Comparison of ENCODE assay signal across 18 cellular contexts in genomic region chr6:44576132-44576601, GRCh38.
DNase-seq lines count a peak whose midpoint lies in the region; FAIRE-seq and TF ChIP-seq lines count a peak whose summit lies in the region.
"Had no signal": no experiment of that assay in that cellular context is flagged by ENCODE, and none has a peak within 500 bp of the region (broad histone marks: within the 10 kb centered on the region; RNA-seq: fewer than 3 reads in every experiment).

No MANE protein-coding gene starts in this region.

- H3K9me3 ChIP-seq in astrocyte (ENCODE audit: insufficient read depth, low read depth, low read length) (no peaks in the 10 kb centered on the region), ascending aorta (no peaks in the 10 kb centered on the region), Karpas-422 (ENCODE audit: low read length) (no peaks in the 10 kb centered on the region)
- H3K9me3 ChIP-seq: right lobe of liver, suprapubic skin had no signal

- H3K79me2 ChIP-seq in astrocyte (ENCODE audit: insufficient read depth, low read length), result no peaks in the 10 kb centered on the region
- no peaks in the 10 kb centered on the region for H3K79me2 ChIP-seq in Karpas-422 (ENCODE audit: low read length)
- H3K79me2 ChIP-seq: parathyroid adenoma had no signal

- TF ChIP-seq CTCF in AG04449 (IDR thresholded peaks at IDR 0.05; ENCODE audit: insufficient read depth, low read length, missing control alignments) (no peak), astrocyte (IDR thresholded peaks at IDR 0.05; ENCODE audit: insufficient read depth, low read depth, low read length) (no peak), fibroblast of pulmonary artery (IDR thresholded peaks at IDR 0.05; ENCODE audit: low read length, missing control alignments) (no peak), ascending aorta (IDR thresholded peaks at IDR 0.05) (no peak)

- POLR2A ChIA-PET in AG04449 (lab: Yijun Ruan, JAX), result no interaction called here

- intact Hi-C loops in ascending aorta (cut with DNase I), result no loop called here

- no peak overlapping the region for H3K4me3 Mint-ChIP-seq in astrocyte (ENCODE audit: unreplicated experiment)
- H3K4me3 Mint-ChIP-seq: activated naive CD4-positive, alpha-beta T cell treated with anti-CD3 and anti-CD28 coated beads, Interleukin-2, amount 50 U/mL, for 24 hours; activated T-cell treated with anti-CD3 and anti-CD28 coated beads, Interleukin-2, amount 50 U/mL, for 72 hours; CD4-positive, alpha-beta memory T cell; nephron progenitor cell had no signal

- no peaks in the 10 kb centered on the region for H3K9me3 Mint-ChIP-seq in astrocyte (ENCODE audit: unreplicated experiment)
- H3K9me3 Mint-ChIP-seq: activated naive CD4-positive, alpha-beta T cell treated with anti-CD3 and anti-CD28 coated beads, Interleukin-2, amount 50 U/mL, for 24 hours; activated T-cell treated with anti-CD3 and anti-CD28 coated beads, Interleukin-2, amount 50 U/mL, for 72 hours; CD4-positive, alpha-beta memory T cell had no signal

- peak; percentile 29 for DNase-seq in AG04449 (ENCODE audit: low read depth, low spot score)
- DNase-seq in GM04503 (ENCODE audit: low read depth), result peak; percentile 58
- DNase-seq in astrocyte (ENCODE audit: low read depth), result peak; percentile 85
- DNase-seq in fibroblast of pulmonary artery (ENCODE audit: low read depth), result peak; percentile 68
- DNase-seq in ascending aorta (ENCODE audit: low spot score in 2 of 2), result no peak
- DNase-seq in MV-4-11 (lab: John Stamatoyannopoulos, UW), result no peak
- no peak for DNase-seq in Karpas-422
- DNase-seq in midbrain (lab: John Stamatoyannopoulos, UW), result no peak
- DNase-seq: activated CD4-positive, alpha-beta T cell treated with anti-CD3 and anti-CD28 coated beads for 4 hours; activated T-cell treated with anti-CD3 and anti-CD28 coated beads, Interleukin-2, amount 50 U/mL, for 72 hours; CD4-positive, alpha-beta memory T cell; NCI-H1417; nephron progenitor cell; PC-9; right lobe of liver had no signal

- H3K9ac ChIP-seq in astrocyte (ENCODE audit: low read length) (no peak overlapping the region), Karpas-422 (ENCODE audit: low read length) (no peak overlapping the region)
- H3K9ac ChIP-seq: parathyroid adenoma had no signal

- H2AFZ ChIP-seq in astrocyte (ENCODE audit: low read depth, low read length) (no peak overlapping the region), Karpas-422 (ENCODE audit: low read length) (no peak overlapping the region)
- H2AFZ ChIP-seq: parathyroid adenoma, PC-9 had no signal

- H4K20me1 ChIP-seq in astrocyte (ENCODE audit: insufficient read depth, low read length) (no peaks in the 10 kb centered on the region), Karpas-422 (ENCODE audit: insufficient read depth, low read depth, low read length) (no peaks in the 10 kb centered on the region)

- CTCF ChIA-PET in AG04449 (lab: Yijun Ruan, JAX), result no interaction called here

- H3K27me3 Mint-ChIP-seq in astrocyte (ENCODE audit: low read depth, unreplicated experiment), result peaks cover 11% of the 10 kb centered on the region

- H3K4me2 ChIP-seq in astrocyte (ENCODE audit: low read length) (no peak overlapping the region), Karpas-422 (ENCODE audit: low read depth, low read length, poor library complexity, severe bottlenecking) (no peak overlapping the region)
- H3K4me2 ChIP-seq: PC-9 had no signal

- no peaks in the 10 kb centered on the region for H3K36me3 ChIP-seq in astrocyte (ENCODE audit: insufficient read depth, low read length)
- H3K36me3 ChIP-seq in ascending aorta, result no peaks in the 10 kb centered on the region
- H3K36me3 ChIP-seq in Karpas-422 (ENCODE audit: insufficient read depth, low read length), result no peaks in the 10 kb centered on the region
- H3K36me3 ChIP-seq: right lobe of liver, suprapubic skin had no signal

- H3K27ac Mint-ChIP-seq in astrocyte (ENCODE audit: unreplicated experiment), result no peak overlapping the region
- H3K27ac Mint-ChIP-seq: activated naive CD4-positive, alpha-beta T cell treated with anti-CD3 and anti-CD28 coated beads, Interleukin-2, amount 50 U/mL, for 24 hours; activated T-cell treated with anti-CD3 and anti-CD28 coated beads, Interleukin-2, amount 50 U/mL, for 72 hours; CD4-positive, alpha-beta memory T cell; nephron progenitor cell had no signal

- H3K4me3 ChIP-seq in AG04449 (ENCODE audit: low read depth, low read length) (no peak overlapping the region), astrocyte (ENCODE audit: insufficient read depth, low read depth, low read length) (no peak overlapping the region), fibroblast of pulmonary artery (replicated peaks; ENCODE audit: low read depth, low read length) (no peak overlapping the region), ascending aorta (no peak overlapping the region), Karpas-422 (ENCODE audit: low read length) (no peak overlapping the region)
- H3K4me3 ChIP-seq: PC-9, right lobe of liver, suprapubic skin had no signal

- FAIRE-seq in astrocyte (lab: Jason Lieb, UNC), result peak; percentile 65

- H3K27me3 ChIP-seq in astrocyte (ENCODE audit: insufficient read depth, low read length) (no peaks in the 10 kb centered on the region), ascending aorta (no peaks in the 10 kb centered on the region), Karpas-422 (ENCODE audit: low read length) (no peaks in the 10 kb centered on the region)
- H3K27me3 ChIP-seq: right lobe of liver, suprapubic skin had no signal

- no peak overlapping the region for H3K27ac ChIP-seq in astrocyte (ENCODE audit: low read depth, low read length)
- no peak overlapping the region for H3K27ac ChIP-seq in ascending aorta
- no peak overlapping the region for H3K27ac ChIP-seq in Karpas-422 (ENCODE audit: low read length)
- H3K27ac ChIP-seq: parathyroid adenoma, PC-9, right lobe of liver, suprapubic skin had no signal

- H3K4me1 Mint-ChIP-seq in astrocyte (ENCODE audit: low read depth, unreplicated experiment), result peaks cover 10% of the 10 kb centered on the region
- H3K4me1 Mint-ChIP-seq: activated naive CD4-positive, alpha-beta T cell treated with anti-CD3 and anti-CD28 coated beads, Interleukin-2, amount 50 U/mL, for 24 hours; CD4-positive, alpha-beta memory T cell; nephron progenitor cell had no signal

- H3K9me2 ChIP-seq in Karpas-422 (replicated peaks; ENCODE audit: insufficient read depth, low read length), result no peaks in the 10 kb centered on the region

- H3K4me1 ChIP-seq in astrocyte (ENCODE audit: insufficient read depth, low read length), result peaks cover 9% of the 10 kb centered on the region
- H3K4me1 ChIP-seq in ascending aorta, result no peaks in the 10 kb centered on the region
- no peaks in the 10 kb centered on the region for H3K4me1 ChIP-seq in Karpas-422 (ENCODE audit: low read length)
- H3K4me1 ChIP-seq: parathyroid adenoma, right lobe of liver, suprapubic skin had no signal

- H3K36me3 Mint-ChIP-seq in astrocyte (ENCODE audit: low read depth, unreplicated experiment), result no peaks in the 10 kb centered on the region
- H3K36me3 Mint-ChIP-seq: activated naive CD4-positive, alpha-beta T cell treated with anti-CD3 and anti-CD28 coated beads, Interleukin-2, amount 50 U/mL, for 24 hours; CD4-positive, alpha-beta memory T cell had no signal

Comparison
In these comparisons a context has a peak if more than half of its experiments do, and no peak if none do; other contexts are left out.
1. DNase-seq: peak in AG04449 (single experiment), GM04503 (single experiment), astrocyte (single experiment) and fibroblast of pulmonary artery (single experiment); none in ascending aorta (0 of 2), MV-4-11 (single experiment), Karpas-422 (single experiment) and midbrain (single experiment).